In the genomic region with DNA sequence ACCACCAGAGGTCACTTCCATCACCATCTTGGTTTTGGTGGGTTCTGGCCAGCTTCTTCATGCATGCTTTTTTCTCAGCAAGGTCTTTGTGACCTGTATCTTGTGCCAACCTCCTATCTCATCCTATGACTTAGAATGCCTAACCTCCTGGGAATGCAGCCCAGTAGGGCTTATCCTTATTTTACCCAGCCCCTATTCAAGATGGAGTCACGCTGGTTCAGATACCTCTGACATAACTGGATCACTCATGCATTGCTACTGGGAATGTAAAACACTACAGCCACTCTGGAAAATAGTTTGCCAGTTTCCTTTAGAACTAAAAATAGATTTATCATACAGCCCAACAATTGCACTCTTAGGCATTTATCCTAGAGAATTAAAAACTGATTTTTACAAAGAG, we compare ENCODE assay signal across 23 cellular contexts.
"Had no signal": no experiment of that assay in that cellular context is flagged by ENCODE, and none has a peak within 500 bp of the region (broad histone marks: within the 10 kb centered on the region; RNA-seq: fewer than 3 reads in every experiment).

No MANE protein-coding gene starts in this region.

- H3K9me3 ChIP-seq: lower lobe of right lung, ovary, psoas muscle, sigmoid colon, spleen had no signal

- H3K27ac ChIP-seq: brain microvascular endothelial cell, coronary artery, lower lobe of right lung, ovary, psoas muscle, spleen had no signal

- H3K36me3 Mint-ChIP-seq: activated naive CD8-positive, alpha-beta T cell treated with anti-CD3 and anti-CD28 coated beads, Interleukin-2, amount 10 ng/mL, durations not matched to agents 7 days and 5 days; natural killer cell; stimulated activated naive B cell treated with anti-CD40 and anti-IgM and Interleukin-4, amounts not matched to agents 10 μg/mL and 1 μg/mL and 100 μg/mL, for 72 hours had no signal

- ATAC-seq: activated CD8-positive, alpha-beta T cell treated with anti-CD3 and anti-CD28 coated beads for 36 hours; lower lobe of right lung; natural killer cell; stimulated activated naive B cell treated with anti-CD40 and anti-IgM and Interleukin-4, amounts not matched to agents 10 μg/mL and 1 μg/mL and 100 μg/mL, for 72 hours had no signal

- H3K4me3 Mint-ChIP-seq: activated CD4-positive, alpha-beta T cell treated with anti-CD3 and anti-CD28 coated beads, Interleukin-2, amount 10 ng/mL, durations not matched to agents 24 days and 14 days; activated CD8-positive, alpha-beta T cell treated with anti-CD3 and anti-CD28 coated beads for 36 hours; activated naive CD8-positive, alpha-beta T cell treated with anti-CD3 and anti-CD28 coated beads, Interleukin-2, amount 10 ng/mL, durations not matched to agents 7 days and 5 days; activated T-helper 17 cell treated with anti-CD3 and anti-CD28 coated beads, Interleukin-2, amount 50 U/mL, for 72 hours; central memory CD8-positive, alpha-beta T cell; immature natural killer cell; natural killer cell; stimulated activated naive B cell treated with anti-CD40 and anti-IgM and Interleukin-4, amounts not matched to agents 10 μg/mL and 1 μg/mL and 100 μg/mL, for 72 hours had no signal

- DNase-seq: activated CD4-positive, alpha-beta T cell treated with anti-CD3 and anti-CD28 coated beads, Interleukin-2, amount 10 ng/mL, durations not matched to agents 24 days and 14 days; activated CD8-positive, alpha-beta T cell treated with anti-CD3 and anti-CD28 coated beads for 36 hours; activated naive CD4-positive, alpha-beta T cell treated with Interleukin-2 at 50 U/mL for 16 hours; activated naive CD8-positive, alpha-beta T cell treated with anti-CD3 and anti-CD28 coated beads, Interleukin-2, amount 10 ng/mL, durations not matched to agents 7 days and 5 days; activated T-cell treated with anti-CD3 and anti-CD28 coated beads, Interleukin-2, amount 50 U/mL, for 1 hour; brain microvascular endothelial cell; erythroblast; head of caudate nucleus; immature natural killer cell; kidney glomerular epithelial cell; lower lobe of right lung; natural killer cell; ovary; psoas muscle; sigmoid colon; spleen; stimulated activated CD4-positive, alpha-beta T cell treated with anti-CD3 and anti-CD28 coated beads, Interleukin-4, amount 100 ng/mL, for 4 hours; stimulated activated naive B cell treated with anti-CD40 and anti-IgM and Interleukin-4, amounts not matched to agents 10 μg/mL and 1 μg/mL and 100 μg/mL, for 72 hours; T-helper 9 cell had no signal

- FAIRE-seq: frontal cortex had no signal

- H3K4me1 ChIP-seq: lower lobe of right lung, spleen had no signal

- H3K27ac Mint-ChIP-seq: activated CD4-positive, alpha-beta T cell treated with anti-CD3 and anti-CD28 coated beads, Interleukin-2, amount 10 ng/mL, durations not matched to agents 24 days and 14 days; activated CD8-positive, alpha-beta T cell treated with anti-CD3 and anti-CD28 coated beads for 36 hours; activated naive CD8-positive, alpha-beta T cell treated with anti-CD3 and anti-CD28 coated beads, Interleukin-2, amount 10 ng/mL, durations not matched to agents 7 days and 5 days; activated T-helper 17 cell treated with anti-CD3 and anti-CD28 coated beads, Interleukin-2, amount 50 U/mL, for 72 hours; immature natural killer cell; natural killer cell; stimulated activated naive B cell treated with anti-CD40 and anti-IgM and Interleukin-4, amounts not matched to agents 10 μg/mL and 1 μg/mL and 100 μg/mL, for 72 hours had no signal

- H3K4me1 Mint-ChIP-seq: activated CD4-positive, alpha-beta T cell treated with anti-CD3 and anti-CD28 coated beads, Interleukin-2, amount 10 ng/mL, durations not matched to agents 24 days and 14 days; activated naive CD8-positive, alpha-beta T cell treated with anti-CD3 and anti-CD28 coated beads, Interleukin-2, amount 10 ng/mL, durations not matched to agents 7 days and 5 days; activated T-helper 17 cell treated with anti-CD3 and anti-CD28 coated beads, Interleukin-2, amount 50 U/mL, for 72 hours; central memory CD8-positive, alpha-beta T cell; immature natural killer cell; natural killer cell had no signal

- H3K36me3 ChIP-seq: brain microvascular endothelial cell, lower lobe of right lung, ovary, sigmoid colon, spleen had no signal

- H3K4me3 ChIP-seq: coronary artery, lower lobe of right lung, ovary, psoas muscle, sigmoid colon, spleen had no signal

- H3K9me3 Mint-ChIP-seq: activated CD4-positive, alpha-beta T cell treated with anti-CD3 and anti-CD28 coated beads, Interleukin-2, amount 10 ng/mL, durations not matched to agents 24 days and 14 days; activated CD8-positive, alpha-beta T cell treated with anti-CD3 and anti-CD28 coated beads for 36 hours; activated naive CD8-positive, alpha-beta T cell treated with anti-CD3 and anti-CD28 coated beads, Interleukin-2, amount 10 ng/mL, durations not matched to agents 7 days and 5 days; activated T-helper 17 cell treated with anti-CD3 and anti-CD28 coated beads, Interleukin-2, amount 50 U/mL, for 72 hours had no signal

- H3K27me3 ChIP-seq: brain microvascular endothelial cell, ovary, sigmoid colon had no signal
